20 cellular contexts compared by ENCODE assay signal in the genomic region with DNA sequence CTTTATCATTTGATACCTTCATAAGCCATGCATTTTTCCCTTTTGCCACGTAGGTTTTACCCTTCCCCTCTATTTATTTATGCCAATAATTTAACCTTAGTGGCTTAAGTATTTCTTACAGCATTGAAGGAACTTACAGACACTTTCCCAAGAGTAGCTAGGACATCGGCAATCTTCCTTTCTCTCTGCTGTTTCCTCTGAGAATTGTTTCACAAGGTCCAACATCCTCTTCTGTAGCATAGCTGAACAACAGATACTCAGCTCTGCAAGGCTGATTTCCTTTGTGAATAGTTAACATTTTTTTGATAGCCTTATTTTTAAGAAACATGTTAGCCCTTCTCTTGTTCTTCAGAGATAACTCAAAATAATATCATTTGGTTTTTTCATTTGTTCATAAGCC. TPM values are rescaled to one million over a fixed set of nuclear protein-coding genes. Genes with fewer than 3 reads are reported as not detected.
A peak's percentile ranks its signal among the peaks of the same experiment; 100 is the strongest.
DNase-seq lines count a peak whose midpoint lies in the region; ATAC-seq and TF ChIP-seq lines count a peak whose summit lies in the region.
"Had no signal": no experiment of that assay in that cellular context is flagged by ENCODE, and none has a peak within 500 bp of the region (broad histone marks: within the 10 kb centered on the region; RNA-seq: fewer than 3 reads in every experiment).

No MANE protein-coding gene starts in this region.

- intact Hi-C loops in OCI-LY7 (cut with micrococcal nuclease; ENCODE audit: unreplicated experiment): no loop called here

- no peaks in the 10 kb centered on the region for H3K9me3 Mint-ChIP-seq in endodermal cell
- H3K9me3 Mint-ChIP-seq: activated CD4-positive, alpha-beta T cell treated with anti-CD3 and anti-CD28 coated beads, Interleukin-2, amount 10 ng/mL, durations not matched to agents 7 days and 5 days had no signal

- peaks cover 19% of the 10 kb centered on the region; the same call in 1 of the 2 replicates for H3K79me2 ChIP-seq in OCI-LY7 (ENCODE audit: insufficient read depth, low read depth, low read length)

- H3K4me1 Mint-ChIP-seq in endodermal cell: peaks cover 9% of the 10 kb centered on the region

- no TSS peak for BruUV-seq in OCI-LY7 (replicated peaks; lab: Mats Ljungman, UMichigan)

- ATAC-seq in GM21367 (IDR thresholded peaks at IDR 0.05; ENCODE audit: unreplicated experiment): no peak
- ATAC-seq: GM12878 had no signal

- H3K9ac ChIP-seq in BLaER1 treated with 17β-estradiol and CSF1 and Interleukin-3, amounts not matched to agents 10 nM and 100 nM: no peak overlapping the region
- no peak overlapping the region for H3K9ac ChIP-seq in endodermal cell (ENCODE audit: extremely low read depth, low read length, poor library complexity, severe bottlenecking)

- no peak overlapping the region for H3K27ac Mint-ChIP-seq in endodermal cell

- H3K9me2 ChIP-seq in OCI-LY7 (ENCODE audit: insufficient read depth, low read length): no peaks in the 10 kb centered on the region

- no peaks in the 10 kb centered on the region for H4K20me1 ChIP-seq in BLaER1 treated with 17β-estradiol and CSF1 and Interleukin-3, amounts not matched to agents 10 nM and 100 nM
- H4K20me1 ChIP-seq in OCI-LY7 (ENCODE audit: insufficient read depth, low read length): 0 out of 2 replicates have a peak, but pooled peaks cover 9% of the 10 kb centered on the region

- WGBS in endodermal cell (ENCODE audit: insufficient coverage in 1 of 2, insufficient read length in 1 of 2), 2 experiments: 90 to 100% methylated on average over 2 of the region's 2 CpGs

- H3K4me1 ChIP-seq in BLaER1 treated with 17β-estradiol and CSF1 and Interleukin-3, amounts not matched to agents 10 nM and 100 nM: peaks cover 7 to 35% (median 14%) of the 10 kb centered on the region in 10 experiments; a peak in 14 of 20 replicates
- peaks cover 22% of the 10 kb centered on the region for H3K4me1 ChIP-seq in OCI-LY7 (ENCODE audit: insufficient read depth, low read length, poor library complexity, severe bottlenecking)
- H3K4me1 ChIP-seq in endodermal cell (ENCODE audit: control insufficient read depth, insufficient read depth, low read length): no peaks in the 10 kb centered on the region
- H3K4me1 ChIP-seq: uterus had no signal

- H3K4me3 Mint-ChIP-seq in endodermal cell: no peak overlapping the region

- H3K36me3 ChIP-seq in BLaER1 treated with 17β-estradiol and CSF1 and Interleukin-3, amounts not matched to agents 10 nM and 100 nM: no peaks in the 10 kb centered on the region; a peak in 1 of 22 replicates
- no peaks in the 10 kb centered on the region for H3K36me3 ChIP-seq in OCI-LY7 (ENCODE audit: insufficient read depth, low read length)
- H3K36me3 ChIP-seq in endodermal cell (ENCODE audit: control insufficient read depth, insufficient read depth, low read length): no peaks in the 10 kb centered on the region
- H3K36me3 ChIP-seq: uterus had no signal

- no peaks in the 10 kb centered on the region for H3K27me3 ChIP-seq in BLaER1 treated with 17β-estradiol and CSF1 and Interleukin-3, amounts not matched to agents 10 nM and 100 nM
- H3K27me3 ChIP-seq in endodermal cell (ENCODE audit: control insufficient read depth, insufficient read depth, low read length, poor library complexity, severe bottlenecking): peaks cover 32% of the 10 kb centered on the region
- H3K27me3 ChIP-seq: uterus had no signal

- DNase-seq in GF-D8 (lab: John Stamatoyannopoulos, UW) (peak; percentile 63), OCI-LY7 (ENCODE audit: low spot score) (no peak), endodermal cell (no peak), retina (no peak), COR-L47 (lab: John Stamatoyannopoulos, UW) (no peak), NCI-H2196 (lab: John Stamatoyannopoulos, UW; ENCODE audit: unreplicated experiment) (no peak)
- DNase-seq: activated CD4-positive, alpha-beta T cell treated with anti-CD3 and anti-CD28 coated beads, Interleukin-2, amount 10 ng/mL, durations not matched to agents 7 days and 5 days; activated naive CD4-positive, alpha-beta T cell treated with Interleukin-2 at 50 U/mL for 16 hours; IMR-90; NCI-H1048; NCI-H2081 treated with DMSO at 0.1 percent for 48 hours; NCI-H510A treated with DMSO at 0.1 percent for 48 hours; OCI-M1; posterior cingulate gyrus; stimulated activated CD4-positive, alpha-beta T cell treated with anti-CD3 and anti-CD28 coated beads, Interleukin-4, amount 100 ng/mL, for 1 hour; uterus had no signal

- POLR2A ChIA-PET in OCI-LY7 (lab: Charles Lee): interaction anchor here (1.0 to 1.9 kb wide), 4 partner anchors 13 to 27 kb away, joined by 3 to 8 read pairs (median 3); partner anchors contain the start of gene IFIH1

- H3K9me3 ChIP-seq in BLaER1 treated with 17β-estradiol and CSF1 and Interleukin-3, amounts not matched to agents 10 nM and 100 nM (replicated peaks in 1 of 11): peaks cover 0 to 4% (median 0%) of the 10 kb centered on the region in 11 experiments; a peak in 3 of 22 replicates
- H3K9me3 ChIP-seq in OCI-LY7 (ENCODE audit: low read length) (no peaks in the 10 kb centered on the region), endodermal cell (ENCODE audit: control insufficient read depth, low read length) (no peaks in the 10 kb centered on the region)
- H3K9me3 ChIP-seq: uterus had no signal

- H3K4me2 ChIP-seq in BLaER1 treated with 17β-estradiol and CSF1 and Interleukin-3, amounts not matched to agents 10 nM and 100 nM: peak overlapping the region in 10 of 11 experiments; percentile 23 to 88 (median 79); a peak in 13 of 22 replicates
- peak overlapping the region; percentile 75 for H3K4me2 ChIP-seq in OCI-LY7 (ENCODE audit: low read length)

- H3K4me3 ChIP-seq in BLaER1 treated with 17β-estradiol and CSF1 and Interleukin-3, amounts not matched to agents 10 nM and 100 nM: no peak overlapping the region
- H3K4me3 ChIP-seq in OCI-LY7 (ENCODE audit: low read depth, low read length, poor library complexity, severe bottlenecking): peak overlapping the region; percentile 81
- H3K4me3 ChIP-seq in endodermal cell (ENCODE audit: low read length): peak overlapping the region; percentile 98

- TF ChIP-seq CTCF in OCI-LY7 (conservative IDR thresholded peaks at IDR 0.05; ENCODE audit: low read length) (no peak), endodermal cell (conservative IDR thresholded peaks at IDR 0.05) (no peak)

- peaks cover 26% of the 10 kb centered on the region for H3K27me3 Mint-ChIP-seq in endodermal cell (ENCODE audit: insufficient read depth)

- CTCF ChIA-PET in OCI-LY7 (lab: Charles Lee; ENCODE audit: unreplicated experiment): no interaction called here

- H3K36me3 Mint-ChIP-seq in endodermal cell (ENCODE audit: low read depth): no peaks in the 10 kb centered on the region

- H2AFZ ChIP-seq in OCI-LY7 (ENCODE audit: low read length): peak overlapping the region; percentile 84; the same call in 1 of the 2 replicates

- H3K27ac ChIP-seq in BLaER1 treated with 17β-estradiol and CSF1 and Interleukin-3, amounts not matched to agents 10 nM and 100 nM: no peak overlapping the region; a peak in 1 of 22 replicates
- H3K27ac ChIP-seq in OCI-LY7 (ENCODE audit: low read depth, low read length, poor library complexity, severe bottlenecking) (no peak overlapping the region), endodermal cell (ENCODE audit: low read depth, low read length) (no peak overlapping the region)
- H3K27ac ChIP-seq: uterus had no signal

RNA-seq across cellular contexts. Expression of gene GCA, which starts 1.1 kb away (rescaled TPM):
- 31.9 and 37.3 TPM in 2 replicates for total RNA-seq in OCI-LY7 (2014; rRNA removed; shearing (Covaris generic))
- total RNA-seq in OCI-LY7 (2022): 38.4 and 43.9 TPM in 2 replicates
- total RNA-seq in endodermal cell: 10 to 100 TPM; 27.5 to 53.0 TPM
- polyA plus RNA-seq in endodermal cell (2013, experiment 1 of 2): 28.7 TPM
- 27.2 TPM for polyA plus RNA-seq in endodermal cell (2013, experiment 2 of 2)

RNA-seq across cellular contexts. Expression of gene IFIH1, which starts 24.4 kb away (rescaled TPM):
- total RNA-seq in OCI-LY7 (2014; rRNA removed; shearing (Covaris generic)): 7.8 and 10.6 TPM in 2 replicates
- 12.3 and 13.6 TPM in 2 replicates for total RNA-seq in OCI-LY7 (2022)
- total RNA-seq in endodermal cell: under 1 TPM; 0.13 to 0.15 TPM
- polyA plus RNA-seq in endodermal cell (2013, experiment 1 of 2): 0.21 TPM
- polyA plus RNA-seq in endodermal cell (2013, experiment 2 of 2): 0.08 TPM
- total RNA-seq: G401 had no signal

Comparison
In these comparisons a context has a peak if more than half of its experiments do, and no peak if none do; other contexts are left out.
1. H3K4me3 ChIP-seq: peak in OCI-LY7 (single experiment) and endodermal cell (single experiment); none in BLaER1 treated with 17β-estradiol and CSF1 and Interleukin-3, amounts not matched to agents 10 nM and 100 nM (0 of 10).
2. RNA of gene IFIH1, which starts 24.4 kb away (total RNA-seq): 7.8 to 13.6 TPM in OCI-LY7; 0.13 to 0.15 TPM in endodermal cell; every median in the first group is over 4 times any median in the second.